In the genomic region with DNA sequence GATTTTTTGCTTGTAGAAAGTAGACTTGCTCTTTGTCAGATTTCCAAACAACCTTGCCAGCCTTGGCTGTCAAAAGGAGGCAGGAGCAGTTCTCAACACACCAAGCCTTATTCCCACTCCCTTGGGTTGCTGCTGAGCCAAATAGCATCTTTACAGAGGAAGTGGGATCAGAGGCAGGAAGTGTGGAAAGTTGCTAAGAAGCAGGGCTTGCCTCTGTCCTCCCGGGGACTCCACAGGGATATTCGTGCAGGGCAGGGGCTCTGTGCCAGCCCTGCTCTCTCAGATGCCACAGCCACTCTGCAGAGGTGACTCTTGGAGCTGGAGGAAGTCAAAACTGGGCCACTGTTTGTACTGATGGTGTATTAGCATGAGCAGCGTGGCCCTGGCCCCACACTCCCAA, we compare ENCODE assay signal across 19 cellular contexts. TPM values are rescaled to one million over a fixed set of nuclear protein-coding genes. Genes with fewer than 3 reads are reported as not detected.
DNase-seq lines count a peak whose midpoint lies in the region; ATAC-seq, FAIRE-seq and TF ChIP-seq lines count a peak whose summit lies in the region.
"Had no signal": no experiment of that assay in that cellular context is flagged by ENCODE, and none has a peak within 500 bp of the region (broad histone marks: within the 10 kb centered on the region; RNA-seq: fewer than 3 reads in every experiment).

No MANE protein-coding gene starts in this region.

- H3K36me3 ChIP-seq in SK-N-SH (replicated peaks in 1 of 2; ENCODE audit: control insufficient read depth in 1 of 2, insufficient read depth in 2 of 2, low read length in 1 of 2): peaks cover 0 to 4% of the 10 kb centered on the region in 2 experiments
- no peaks in the 10 kb centered on the region for H3K36me3 ChIP-seq in thyroid gland
- H3K36me3 ChIP-seq in vagina: no peaks in the 10 kb centered on the region
- H3K36me3 ChIP-seq: HAP-1, right lobe of liver had no signal

- no peak overlapping the region for H3K9ac ChIP-seq in SK-N-SH

- no peak for DNase-seq in SK-N-SH
- no peak for DNase-seq in chondrocyte (ENCODE audit: low spot score)
- peak; percentile 52 to 79 (median 64) for DNase-seq in right cardiac atrium
- peak; percentile 50 to 64 for DNase-seq in thyroid gland
- no peak for DNase-seq in RCC 7860 (ENCODE audit: low spot score)
- no peak for DNase-seq in ureter (ENCODE audit: low spot score)
- no peak for DNase-seq in vagina (ENCODE audit: extremely low spot score in 2 of 2)
- DNase-seq: 8988T; activated CD4-positive, alpha-beta T cell treated with anti-CD3 and anti-CD28 coated beads, Interleukin-2, amount 50 U/mL, for 1 hour; amniotic stem cell; NCI-H187; NCI-H526; right lobe of liver; T-helper 2 cell had no signal

- H3K4me1 Mint-ChIP-seq in chondrocyte (ENCODE audit: low read depth): peaks cover 37% of the 10 kb centered on the region

- H4K20me1 ChIP-seq in SK-N-SH (ENCODE audit: insufficient read depth): no peaks in the 10 kb centered on the region

- no peak overlapping the region for H3K4me3 Mint-ChIP-seq in chondrocyte (ENCODE audit: unreplicated experiment)
- H3K4me3 Mint-ChIP-seq: natural killer cell treated with Interleukin-12 subunit alpha and Interleukin-12 subunit beta and Interleukin-15 and Interleukin-18, amount 100 ng/mL, for 72 hours; stimulated activated naive CD8-positive, alpha-beta T cell treated with anti-CD3 and anti-CD28 coated beads, Interleukin-15, Interleukin-2, amounts not matched to agents 100 ng/mL and 50 ng/mL, for 24 hours had no signal

- 60% methylated on average over 2 of the region's 3 CpGs for WGBS in SK-N-SH (ENCODE audit: low lambda C conversion rate)
- 29% methylated on average over 3 of the region's 3 CpGs for WGBS in right cardiac atrium
- 21 to 25% methylated on average over 2 to 3 of the region's 3 CpGs for WGBS in thyroid gland, 2 donors

- no peak overlapping the region for H3K4me2 ChIP-seq in SK-N-SH

- no peak for TF ChIP-seq CTCF in SK-N-SH (IDR thresholded peaks at IDR 0.05)
- no peak for TF ChIP-seq CTCF in chondrocyte (IDR thresholded peaks at IDR 0.05)
- no peak for TF ChIP-seq CTCF in thyroid gland (IDR thresholded peaks at IDR 0.05)
- no peak for TF ChIP-seq CTCF in vagina (IDR thresholded peaks at IDR 0.05)

- no peaks in the 10 kb centered on the region for H3K27me3 Mint-ChIP-seq in chondrocyte (ENCODE audit: low read depth)
- H3K27me3 Mint-ChIP-seq: natural killer cell treated with Interleukin-12 subunit alpha and Interleukin-12 subunit beta and Interleukin-15 and Interleukin-18, amount 100 ng/mL, for 72 hours; stimulated activated naive CD8-positive, alpha-beta T cell treated with anti-CD3 and anti-CD28 coated beads, Interleukin-15, Interleukin-2, amounts not matched to agents 100 ng/mL and 50 ng/mL, for 24 hours had no signal

- H3K36me3 Mint-ChIP-seq in chondrocyte (ENCODE audit: low read depth): peaks cover 9% of the 10 kb centered on the region
- H3K36me3 Mint-ChIP-seq: natural killer cell treated with Interleukin-12 subunit alpha and Interleukin-12 subunit beta and Interleukin-15 and Interleukin-18, amount 100 ng/mL, for 72 hours had no signal

- TF ChIP-seq RAD21 in SK-N-SH (IDR thresholded peaks at IDR 0.05; ENCODE audit: low read length): no peak

- no peak overlapping the region for H3K27ac ChIP-seq in SK-N-SH (ENCODE audit: low read depth in 2 of 2, low read length in 1 of 2)
- H3K27ac ChIP-seq in right cardiac atrium (ENCODE audit: low read length): no peak overlapping the region
- H3K27ac ChIP-seq in thyroid gland: peak overlapping the region in 1 of 3 donors; percentile 14
- H3K27ac ChIP-seq in vagina: no peak overlapping the region
- H3K27ac ChIP-seq: HL-60, right lobe of liver had no signal

- H3K27me3 ChIP-seq in SK-N-SH (ENCODE audit: insufficient read depth): no peaks in the 10 kb centered on the region
- H3K27me3 ChIP-seq in right cardiac atrium (ENCODE audit: control insufficient read depth, insufficient read depth): no peaks in the 10 kb centered on the region
- H3K27me3 ChIP-seq in thyroid gland: no peaks in the 10 kb centered on the region
- H3K27me3 ChIP-seq in vagina: no peaks in the 10 kb centered on the region
- H3K27me3 ChIP-seq: right lobe of liver had no signal

- H3K9me3 Mint-ChIP-seq in chondrocyte (ENCODE audit: low read depth): peaks cover 6% of the 10 kb centered on the region
- H3K9me3 Mint-ChIP-seq: natural killer cell treated with Interleukin-12 subunit alpha and Interleukin-12 subunit beta and Interleukin-15 and Interleukin-18, amount 100 ng/mL, for 72 hours; stimulated activated naive CD8-positive, alpha-beta T cell treated with anti-CD3 and anti-CD28 coated beads, Interleukin-15, Interleukin-2, amounts not matched to agents 100 ng/mL and 50 ng/mL, for 24 hours had no signal

- no peak for TF ChIP-seq POLR2A in thyroid gland (IDR thresholded peaks at IDR 0.05)
- no peak for TF ChIP-seq POLR2A in vagina (IDR thresholded peaks at IDR 0.05)

- H3K4me1 ChIP-seq in SK-N-SH (ENCODE audit: control insufficient read depth in 1 of 2, insufficient read depth in 2 of 2, low read depth in 1 of 2, low read length in 1 of 2): peaks cover 0 to 2% of the 10 kb centered on the region in 2 experiments; a peak in 2 of 4 replicates
- no peaks in the 10 kb centered on the region for H3K4me1 ChIP-seq in right cardiac atrium (ENCODE audit: control insufficient read depth, insufficient read depth, low read length)
- peaks cover 0 to 12% of the 10 kb centered on the region in 2 donors for H3K4me1 ChIP-seq in thyroid gland
- H3K4me1 ChIP-seq in vagina: no peaks in the 10 kb centered on the region
- H3K4me1 ChIP-seq: right lobe of liver had no signal

- FAIRE-seq in RCC 7860 (lab: Jason Lieb, UNC): no peak

- no peaks in the 10 kb centered on the region for H3K9me3 ChIP-seq in SK-N-SH
- H3K9me3 ChIP-seq in right cardiac atrium (ENCODE audit: control insufficient read depth, low read length): no peaks in the 10 kb centered on the region
- H3K9me3 ChIP-seq in thyroid gland: no peaks in the 10 kb centered on the region
- H3K9me3 ChIP-seq in vagina: no peaks in the 10 kb centered on the region
- H3K9me3 ChIP-seq: HAP-1, right lobe of liver had no signal

- no peaks in the 10 kb centered on the region for H3K79me2 ChIP-seq in SK-N-SH (ENCODE audit: insufficient read depth)

- POLR2A ChIA-PET in SK-N-SH (lab: Yijun Ruan, JAX): no interaction called here

- no peak overlapping the region for H3K4me3 ChIP-seq in SK-N-SH (ENCODE audit: low read depth in 2 of 2, low read length in 1 of 2)
- no peak overlapping the region for H3K4me3 ChIP-seq in right cardiac atrium (ENCODE audit: low read length)
- no peak overlapping the region for H3K4me3 ChIP-seq in thyroid gland (replicated peaks in 1 of 3)
- no peak overlapping the region for H3K4me3 ChIP-seq in vagina
- H3K4me3 ChIP-seq: HAP-1, right lobe of liver had no signal

- H3K27ac Mint-ChIP-seq in chondrocyte (ENCODE audit: unreplicated experiment): peak overlapping the region; percentile 32
- H3K27ac Mint-ChIP-seq: natural killer cell treated with Interleukin-12 subunit alpha and Interleukin-12 subunit beta and Interleukin-15 and Interleukin-18, amount 100 ng/mL, for 72 hours; stimulated activated naive CD8-positive, alpha-beta T cell treated with anti-CD3 and anti-CD28 coated beads, Interleukin-15, Interleukin-2, amounts not matched to agents 100 ng/mL and 50 ng/mL, for 24 hours had no signal

- ATAC-seq in SK-N-SH treated with all-trans-retinoic acid at 6 μM for 48 hours: peak; percentile 38
- peak; percentile 82 to 88 for ATAC-seq in right cardiac atrium
- ATAC-seq: natural killer cell treated with Interleukin-12 subunit alpha and Interleukin-12 subunit beta and Interleukin-15 and Interleukin-18, amount 100 ng/mL, for 72 hours; right lobe of liver had no signal

- no peak for TF ChIP-seq EP300 in SK-N-SH (IDR thresholded peaks at IDR 0.05; ENCODE audit: borderline replicate concordance in 1 of 2, low read depth in 1 of 2, low read length in 1 of 2)

- intact Hi-C loops in right cardiac atrium (cut with DNase I) (no loop called here), thyroid gland (cut with DNase I) (no loop called here), vagina (cut with DNase I) (no loop called here)

- no peaks in the 10 kb centered on the region for H3K9me2 ChIP-seq in SK-N-SH

- CTCF ChIA-PET in SK-N-SH (lab: Yijun Ruan, JAX): no interaction called here

- no peak overlapping the region for H2AFZ ChIP-seq in SK-N-SH (ENCODE audit: low read depth)

- H3F3A ChIP-seq in SK-N-SH (replicated peaks; ENCODE audit: insufficient read depth): peaks cover 10% of the 10 kb centered on the region

TF ChIP-seq in SK-N-SH treated with all-trans-retinoic acid at 6 μM for 48 hours, 23 proteins besides CTCF, POLR2A, EP300 and RAD21 (continues in another document):
- TF ChIP-seq RARB (CRISPR knock-in tag; IDR thresholded peaks at IDR 0.05) (no peak), ZFP3 (CRISPR knock-in tag; IDR thresholded peaks at IDR 0.05) (no peak), ZFP30 (CRISPR knock-in tag; IDR thresholded peaks at IDR 0.05) (no peak), CSDC2 (CRISPR knock-in tag; IDR thresholded peaks at IDR 0.05) (no peak), ZNF565 (CRISPR knock-in tag; conservative IDR thresholded peaks at IDR 0.05; ENCODE audit: low read depth) (no peak), ZNF70 (CRISPR knock-in tag; IDR thresholded peaks at IDR 0.05) (no peak), ARNTL (CRISPR knock-in tag; IDR thresholded peaks at IDR 0.05; ENCODE audit: borderline replicate concordance, low read depth) (no peak), GLIS3 (CRISPR knock-in tag; IDR thresholded peaks at IDR 0.05) (no peak), TOX (CRISPR knock-in tag; IDR thresholded peaks at IDR 0.05; ENCODE audit: borderline replicate concordance) (no peak)

TF ChIP-seq in SK-N-SH, 30 proteins besides CTCF, POLR2A, EP300 and RAD21 (continues in another document):
- no peak for TF ChIP-seq SIN3A (IDR thresholded peaks at IDR 0.05; ENCODE audit: borderline replicate concordance, low read depth, low read length)
- TF ChIP-seq TCF12 (IDR thresholded peaks at IDR 0.05): no peak
- no peak for TF ChIP-seq NFIC (IDR thresholded peaks at IDR 0.05; ENCODE audit: borderline replicate concordance)
- TF ChIP-seq, protein P1, sequence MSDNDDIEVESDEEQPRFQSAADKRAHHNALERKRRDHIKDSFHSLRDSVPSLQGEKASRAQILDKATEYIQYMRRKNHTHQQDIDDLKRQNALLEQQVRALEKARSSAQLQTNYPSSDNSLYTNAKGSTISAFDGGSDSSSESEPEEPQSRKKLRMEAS (IDR thresholded peaks at IDR 0.05; ENCODE audit: low read depth): no peak

RNA-seq across cellular contexts. Expression of a gene that starts 24.3 kb away (rescaled TPM):
- polyA plus RNA-seq in SK-N-SH (2012; rRNA removed) (3.7 and 4.9 TPM in 2 replicates), right cardiac atrium (6.1 TPM)
- 3.2 TPM in 2 replicates for polyA plus RNA-seq in SK-N-SH (2012; cell fraction: cytosol; rRNA removed)
- polyA plus RNA-seq in SK-N-SH (2012; cell fraction: nucleus; rRNA removed): 10.1 and 13.7 TPM in 2 replicates
- total RNA-seq in chondrocyte (14.9 to 24.0 TPM (median 16.0 TPM) in 3 replicates), right cardiac atrium (10 to 100 TPM in 3 of 4 donors, 1 to 10 TPM in 1; 8.4 to 13.8 (median 11.4) TPM), thyroid gland (10 to 100 TPM in 3 of 4 donors, 1 to 10 TPM in 1; 7.5 to 25.2 (median 10.8) TPM), ureter (11.5 TPM), vagina (13.0 TPM)

Comparison
In these comparisons a context has a peak if more than half of its experiments do, and no peak if none do; other contexts are left out.
1. DNase-seq: peak in right cardiac atrium (3 of 3) and thyroid gland (2 of 2); none in SK-N-SH (single experiment), chondrocyte (single experiment), RCC 7860 (single experiment), ureter (single experiment) and vagina (0 of 2).